1 cellular context compared by ENCODE assay signal in the genomic region with DNA sequence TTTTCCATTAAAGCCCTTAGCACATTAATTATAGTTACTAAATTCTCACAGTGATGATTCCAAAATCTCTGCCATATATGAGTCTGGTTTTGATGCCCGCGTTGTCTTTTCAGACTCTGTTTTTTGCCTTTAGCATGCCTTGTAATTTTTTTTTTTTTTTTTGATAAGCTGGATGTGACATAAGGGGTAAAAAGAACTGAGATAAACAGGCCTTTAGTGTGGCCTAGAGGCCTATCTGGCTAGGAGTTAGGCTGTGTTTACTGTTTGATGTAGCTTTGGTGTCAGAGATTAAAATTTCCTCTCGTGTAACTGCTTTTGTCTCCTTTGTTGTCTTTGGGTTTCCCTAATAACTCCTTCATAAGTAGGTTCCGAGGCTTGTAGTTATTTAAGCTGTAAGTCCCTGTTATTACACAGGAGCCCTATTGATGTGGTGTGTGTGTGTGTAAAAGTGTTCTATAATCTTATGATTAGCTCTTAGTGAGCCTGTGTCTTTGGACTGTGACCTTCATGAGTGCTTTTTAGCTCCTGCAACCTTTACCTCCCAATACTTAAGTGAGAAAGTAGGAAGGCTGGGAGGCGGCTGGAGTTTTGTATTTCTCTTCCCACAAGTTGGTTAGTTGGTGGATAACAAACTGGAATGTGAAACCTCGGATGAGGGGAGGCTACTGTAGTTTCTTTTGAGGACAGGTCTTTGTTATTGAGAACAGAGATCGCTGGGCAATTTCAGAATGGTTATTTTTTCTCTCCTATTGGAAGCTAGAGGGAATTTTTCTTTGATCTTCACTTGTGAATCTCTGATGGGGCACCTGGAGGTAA.
TF ChIP-seq lines count a peak whose summit lies in the region.

No MANE protein-coding gene starts in this region.

TF ChIP-seq in K562, 482 proteins besides CTCF, POLR2A, EP300 and RAD21 (continued from another document and continues in another):
- TF ChIP-seq, protein P1, sequence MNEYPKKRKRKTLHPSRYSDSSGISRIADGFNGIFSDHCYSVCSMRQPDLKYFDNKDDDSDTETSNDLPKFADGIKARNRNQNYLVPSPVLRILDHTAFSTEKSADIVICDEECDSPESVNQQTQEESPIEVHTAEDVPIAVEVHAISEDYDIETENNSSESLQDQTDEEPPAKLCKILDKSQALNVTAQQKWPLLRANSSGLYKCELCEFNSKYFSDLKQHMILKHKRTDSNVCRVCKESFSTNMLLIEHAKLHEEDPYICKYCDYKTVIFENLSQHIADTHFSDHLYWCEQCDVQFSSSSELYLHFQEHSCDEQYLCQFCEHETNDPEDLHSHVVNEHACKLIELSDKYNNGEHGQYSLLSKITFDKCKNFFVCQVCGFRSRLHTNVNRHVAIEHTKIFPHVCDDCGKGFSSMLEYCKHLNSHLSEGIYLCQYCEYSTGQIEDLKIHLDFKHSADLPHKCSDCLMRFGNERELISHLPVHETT (CRISPR knock-in tag; conservative IDR thresholded peaks at IDR 0.05 in 1 of 2, IDR thresholded peaks at IDR 0.05 in 1 of 2): no peak
- no peak for TF ChIP-seq ZZZ3 (IDR thresholded peaks at IDR 0.05)
- TF ChIP-seq TEAD4 (IDR thresholded peaks at IDR 0.05; ENCODE audit: low read length): 0 out of 2 replicates have a peak, but pooled peaks have one; percentile 22
- no peak for TF ChIP-seq TEAD4 (CRISPR knock-in tag; IDR thresholded peaks at IDR 0.05; ENCODE audit: borderline replicate concordance)
- TF ChIP-seq TAF9B (IDR thresholded peaks at IDR 0.05; ENCODE audit: partially characterized antibody): no peak
- no peak for TF ChIP-seq ZNF197 (CRISPR knock-in tag; IDR thresholded peaks at IDR 0.05; ENCODE audit: low read depth)
- TF ChIP-seq TBP (optimal IDR thresholded peaks at IDR 0.05; ENCODE audit: low read depth, low read length): no peak
- no peak for TF ChIP-seq ZNF143 (CRISPR knock-in tag; IDR thresholded peaks at IDR 0.05)
- TF ChIP-seq TCF3 (CRISPR knock-in tag; IDR thresholded peaks at IDR 0.05): peak; percentile 40; the same call in 1 of the 2 replicates
- TF ChIP-seq ELF4 (CRISPR knock-in tag; IDR thresholded peaks at IDR 0.05): no peak
- no peak for TF ChIP-seq OTX1 (CRISPR knock-in tag; IDR thresholded peaks at IDR 0.05)
- no peak for TF ChIP-seq MEF2A (IDR thresholded peaks at IDR 0.05; ENCODE audit: control insufficient read depth, low read depth, low read length)
- TF ChIP-seq, protein P2, sequence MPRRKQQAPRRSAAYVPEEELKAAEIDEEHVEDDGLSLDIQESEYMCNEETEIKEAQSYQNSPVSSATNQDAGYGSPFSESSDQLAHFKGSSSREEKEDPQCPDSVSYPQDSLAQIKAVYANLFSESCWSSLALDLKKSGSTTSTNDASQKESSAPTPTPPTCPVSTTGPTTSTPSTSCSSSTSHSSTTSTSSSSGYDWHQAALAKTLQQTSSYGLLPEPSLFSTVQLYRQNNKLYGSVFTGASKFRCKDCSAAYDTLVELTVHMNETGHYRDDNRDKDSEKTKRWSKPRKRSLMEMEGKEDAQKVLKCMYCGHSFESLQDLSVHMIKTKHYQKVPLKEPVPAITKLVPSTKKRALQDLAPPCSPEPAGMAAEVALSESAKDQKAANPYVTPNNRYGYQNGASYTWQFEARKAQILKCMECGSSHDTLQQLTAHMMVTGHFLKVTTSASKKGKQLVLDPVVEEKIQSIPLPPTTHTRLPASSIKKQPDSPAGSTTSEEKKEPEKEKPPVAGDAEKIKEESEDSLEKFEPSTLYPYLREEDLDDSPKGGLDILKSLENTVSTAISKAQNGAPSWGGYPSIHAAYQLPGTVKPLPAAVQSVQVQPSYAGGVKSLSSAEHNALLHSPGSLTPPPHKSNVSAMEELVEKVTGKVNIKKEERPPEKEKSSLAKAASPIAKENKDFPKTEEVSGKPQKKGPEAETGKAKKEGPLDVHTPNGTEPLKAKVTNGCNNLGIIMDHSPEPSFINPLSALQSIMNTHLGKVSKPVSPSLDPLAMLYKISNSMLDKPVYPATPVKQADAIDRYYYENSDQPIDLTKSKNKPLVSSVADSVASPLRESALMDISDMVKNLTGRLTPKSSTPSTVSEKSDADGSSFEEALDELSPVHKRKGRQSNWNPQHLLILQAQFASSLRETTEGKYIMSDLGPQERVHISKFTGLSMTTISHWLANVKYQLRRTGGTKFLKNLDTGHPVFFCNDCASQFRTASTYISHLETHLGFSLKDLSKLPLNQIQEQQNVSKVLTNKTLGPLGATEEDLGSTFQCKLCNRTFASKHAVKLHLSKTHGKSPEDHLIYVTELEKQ (CRISPR knock-in tag; IDR thresholded peaks at IDR 0.05): no peak
- TF ChIP-seq CBFA2T3 (IDR thresholded peaks at IDR 0.05): peak; percentile 72
- TF ChIP-seq DPF2 (IDR thresholded peaks at IDR 0.05): 0 out of 2 replicates have a peak, but pooled peaks have one; percentile 46
- peak; percentile 63 to 74 for TF ChIP-seq FOXK2 (conservative IDR thresholded peaks at IDR 0.05 in 1 of 2, IDR thresholded peaks at IDR 0.05 in 1 of 2; ENCODE audit: low read depth in 2 of 2)
- TF ChIP-seq SLC30A9 (CRISPR knock-in tag; IDR thresholded peaks at IDR 0.05): no peak
- TF ChIP-seq ZNF184 (CRISPR knock-in tag; IDR thresholded peaks at IDR 0.05): no peak
- no peak for TF ChIP-seq POU5F1 (IDR thresholded peaks at IDR 0.05; ENCODE audit: borderline replicate concordance, low read depth, low read length, partially characterized antibody)
- no peak for TF ChIP-seq NR2F6 (CRISPR knock-in tag; IDR thresholded peaks at IDR 0.05)
- TF ChIP-seq ZNF23 (CRISPR knock-in tag; IDR thresholded peaks at IDR 0.05): no peak
- no peak for TF ChIP-seq GATAD2A (IDR thresholded peaks at IDR 0.05)
- TF ChIP-seq CBX5 (IDR thresholded peaks at IDR 0.05; ENCODE audit: borderline replicate concordance, low read depth): no peak
- TF ChIP-seq, protein P3, sequence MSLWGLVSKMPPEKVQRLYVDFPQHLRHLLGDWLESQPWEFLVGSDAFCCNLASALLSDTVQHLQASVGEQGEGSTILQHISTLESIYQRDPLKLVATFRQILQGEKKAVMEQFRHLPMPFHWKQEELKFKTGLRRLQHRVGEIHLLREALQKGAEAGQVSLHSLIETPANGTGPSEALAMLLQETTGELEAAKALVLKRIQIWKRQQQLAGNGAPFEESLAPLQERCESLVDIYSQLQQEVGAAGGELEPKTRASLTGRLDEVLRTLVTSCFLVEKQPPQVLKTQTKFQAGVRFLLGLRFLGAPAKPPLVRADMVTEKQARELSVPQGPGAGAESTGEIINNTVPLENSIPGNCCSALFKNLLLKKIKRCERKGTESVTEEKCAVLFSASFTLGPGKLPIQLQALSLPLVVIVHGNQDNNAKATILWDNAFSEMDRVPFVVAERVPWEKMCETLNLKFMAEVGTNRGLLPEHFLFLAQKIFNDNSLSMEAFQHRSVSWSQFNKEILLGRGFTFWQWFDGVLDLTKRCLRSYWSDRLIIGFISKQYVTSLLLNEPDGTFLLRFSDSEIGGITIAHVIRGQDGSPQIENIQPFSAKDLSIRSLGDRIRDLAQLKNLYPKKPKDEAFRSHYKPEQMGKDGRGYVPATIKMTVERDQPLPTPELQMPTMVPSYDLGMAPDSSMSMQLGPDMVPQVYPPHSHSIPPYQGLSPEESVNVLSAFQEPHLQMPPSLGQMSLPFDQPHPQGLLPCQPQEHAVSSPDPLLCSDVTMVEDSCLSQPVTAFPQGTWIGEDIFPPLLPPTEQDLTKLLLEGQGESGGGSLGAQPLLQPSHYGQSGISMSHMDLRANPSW (CRISPR knock-in tag; IDR thresholded peaks at IDR 0.05): no peak
- TF ChIP-seq HEY1 (CRISPR knock-in tag; IDR thresholded peaks at IDR 0.05; ENCODE audit: borderline replicate concordance): no peak
- TF ChIP-seq, protein P4, sequence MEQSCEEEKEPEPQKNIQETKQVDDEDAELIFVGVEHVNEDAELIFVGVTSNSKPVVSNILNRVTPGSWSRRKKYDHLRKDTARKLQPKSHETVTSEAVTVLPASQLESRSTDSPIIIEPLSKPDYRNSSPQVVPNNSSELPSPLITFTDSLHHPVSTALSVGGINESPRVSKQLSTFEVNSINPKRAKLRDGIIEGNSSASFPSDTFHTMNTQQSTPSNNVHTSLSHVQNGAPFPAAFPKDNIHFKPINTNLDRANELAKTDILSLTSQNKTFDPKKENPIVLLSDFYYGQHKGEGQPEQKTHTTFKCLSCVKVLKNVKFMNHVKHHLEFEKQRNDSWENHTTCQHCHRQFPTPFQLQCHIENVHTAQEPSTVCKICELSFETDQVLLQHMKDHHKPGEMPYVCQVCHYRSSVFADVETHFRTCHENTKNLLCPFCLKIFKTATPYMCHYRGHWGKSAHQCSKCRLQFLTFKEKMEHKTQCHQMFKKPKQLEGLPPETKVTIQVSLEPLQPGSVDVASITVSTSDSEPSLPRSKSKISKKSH (CRISPR knock-in tag; IDR thresholded peaks at IDR 0.05): no peak
- TF ChIP-seq TRIM28 (IDR thresholded peaks at IDR 0.05): no peak
- TF ChIP-seq, protein P5, sequence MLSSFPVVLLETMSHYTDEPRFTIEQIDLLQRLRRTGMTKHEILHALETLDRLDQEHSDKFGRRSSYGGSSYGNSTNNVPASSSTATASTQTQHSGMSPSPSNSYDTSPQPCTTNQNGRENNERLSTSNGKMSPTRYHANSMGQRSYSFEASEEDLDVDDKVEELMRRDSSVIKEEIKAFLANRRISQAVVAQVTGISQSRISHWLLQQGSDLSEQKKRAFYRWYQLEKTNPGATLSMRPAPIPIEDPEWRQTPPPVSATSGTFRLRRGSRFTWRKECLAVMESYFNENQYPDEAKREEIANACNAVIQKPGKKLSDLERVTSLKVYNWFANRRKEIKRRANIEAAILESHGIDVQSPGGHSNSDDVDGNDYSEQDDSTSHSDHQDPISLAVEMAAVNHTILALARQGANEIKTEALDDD (IDR thresholded peaks at IDR 0.05): 0 out of 2 replicates have a peak, but pooled peaks have one; percentile 18
- TF ChIP-seq RHOXF2B (CRISPR knock-in tag; conservative IDR thresholded peaks at IDR 0.05): no peak
- no peak for TF ChIP-seq PHF8 (IDR thresholded peaks at IDR 0.05; ENCODE audit: borderline replicate concordance, low read length)
- no peak for TF ChIP-seq HNRNPUL1 (IDR thresholded peaks at IDR 0.05; ENCODE audit: low read length)
- TF ChIP-seq, protein P6, sequence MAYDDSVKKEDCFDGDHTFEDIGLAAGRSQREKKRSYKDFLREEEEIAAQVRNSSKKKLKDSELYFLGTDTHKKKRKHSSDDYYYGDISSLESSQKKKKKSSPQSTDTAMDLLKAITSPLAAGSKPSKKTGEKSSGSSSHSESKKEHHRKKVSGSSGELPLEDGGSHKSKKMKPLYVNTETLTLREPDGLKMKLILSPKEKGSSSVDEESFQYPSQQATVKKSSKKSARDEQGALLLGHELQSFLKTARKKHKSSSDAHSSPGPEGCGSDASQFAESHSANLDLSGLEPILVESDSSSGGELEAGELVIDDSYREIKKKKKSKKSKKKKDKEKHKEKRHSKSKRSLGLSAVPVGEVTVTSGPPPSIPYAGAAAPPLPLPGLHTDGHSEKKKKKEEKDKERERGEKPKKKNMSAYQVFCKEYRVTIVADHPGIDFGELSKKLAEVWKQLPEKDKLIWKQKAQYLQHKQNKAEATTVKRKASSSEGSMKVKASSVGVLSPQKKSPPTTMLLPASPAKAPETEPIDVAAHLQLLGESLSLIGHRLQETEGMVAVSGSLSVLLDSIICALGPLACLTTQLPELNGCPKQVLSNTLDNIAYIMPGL (CRISPR knock-in tag; IDR thresholded peaks at IDR 0.05): no peak
- TF ChIP-seq, protein P7, sequence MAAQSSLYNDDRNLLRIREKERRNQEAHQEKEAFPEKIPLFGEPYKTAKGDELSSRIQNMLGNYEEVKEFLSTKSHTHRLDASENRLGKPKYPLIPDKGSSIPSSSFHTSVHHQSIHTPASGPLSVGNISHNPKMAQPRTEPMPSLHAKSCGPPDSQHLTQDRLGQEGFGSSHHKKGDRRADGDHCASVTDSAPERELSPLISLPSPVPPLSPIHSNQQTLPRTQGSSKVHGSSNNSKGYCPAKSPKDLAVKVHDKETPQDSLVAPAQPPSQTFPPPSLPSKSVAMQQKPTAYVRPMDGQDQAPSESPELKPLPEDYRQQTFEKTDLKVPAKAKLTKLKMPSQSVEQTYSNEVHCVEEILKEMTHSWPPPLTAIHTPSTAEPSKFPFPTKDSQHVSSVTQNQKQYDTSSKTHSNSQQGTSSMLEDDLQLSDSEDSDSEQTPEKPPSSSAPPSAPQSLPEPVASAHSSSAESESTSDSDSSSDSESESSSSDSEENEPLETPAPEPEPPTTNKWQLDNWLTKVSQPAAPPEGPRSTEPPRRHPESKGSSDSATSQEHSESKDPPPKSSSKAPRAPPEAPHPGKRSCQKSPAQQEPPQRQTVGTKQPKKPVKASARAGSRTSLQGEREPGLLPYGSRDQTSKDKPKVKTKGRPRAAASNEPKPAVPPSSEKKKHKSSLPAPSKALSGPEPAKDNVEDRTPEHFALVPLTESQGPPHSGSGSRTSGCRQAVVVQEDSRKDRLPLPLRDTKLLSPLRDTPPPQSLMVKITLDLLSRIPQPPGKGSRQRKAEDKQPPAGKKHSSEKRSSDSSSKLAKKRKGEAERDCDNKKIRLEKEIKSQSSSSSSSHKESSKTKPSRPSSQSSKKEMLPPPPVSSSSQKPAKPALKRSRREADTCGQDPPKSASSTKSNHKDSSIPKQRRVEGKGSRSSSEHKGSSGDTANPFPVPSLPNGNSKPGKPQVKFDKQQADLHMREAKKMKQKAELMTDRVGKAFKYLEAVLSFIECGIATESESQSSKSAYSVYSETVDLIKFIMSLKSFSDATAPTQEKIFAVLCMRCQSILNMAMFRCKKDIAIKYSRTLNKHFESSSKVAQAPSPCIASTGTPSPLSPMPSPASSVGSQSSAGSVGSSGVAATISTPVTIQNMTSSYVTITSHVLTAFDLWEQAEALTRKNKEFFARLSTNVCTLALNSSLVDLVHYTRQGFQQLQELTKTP (IDR thresholded peaks at IDR 0.05; ENCODE audit: low read depth in 1 of 2, partially characterized antibody in 2 of 2): peak in 1 of 2 experiments; percentile 22
- TF ChIP-seq SOX6 (IDR thresholded peaks at IDR 0.05): 0 out of 2 replicates have a peak, but pooled peaks have one; percentile 18
- no peak for TF ChIP-seq FOS (IDR thresholded peaks at IDR 0.05; ENCODE audit: extremely low read depth, insufficient read length)
- TF ChIP-seq, protein P8, sequence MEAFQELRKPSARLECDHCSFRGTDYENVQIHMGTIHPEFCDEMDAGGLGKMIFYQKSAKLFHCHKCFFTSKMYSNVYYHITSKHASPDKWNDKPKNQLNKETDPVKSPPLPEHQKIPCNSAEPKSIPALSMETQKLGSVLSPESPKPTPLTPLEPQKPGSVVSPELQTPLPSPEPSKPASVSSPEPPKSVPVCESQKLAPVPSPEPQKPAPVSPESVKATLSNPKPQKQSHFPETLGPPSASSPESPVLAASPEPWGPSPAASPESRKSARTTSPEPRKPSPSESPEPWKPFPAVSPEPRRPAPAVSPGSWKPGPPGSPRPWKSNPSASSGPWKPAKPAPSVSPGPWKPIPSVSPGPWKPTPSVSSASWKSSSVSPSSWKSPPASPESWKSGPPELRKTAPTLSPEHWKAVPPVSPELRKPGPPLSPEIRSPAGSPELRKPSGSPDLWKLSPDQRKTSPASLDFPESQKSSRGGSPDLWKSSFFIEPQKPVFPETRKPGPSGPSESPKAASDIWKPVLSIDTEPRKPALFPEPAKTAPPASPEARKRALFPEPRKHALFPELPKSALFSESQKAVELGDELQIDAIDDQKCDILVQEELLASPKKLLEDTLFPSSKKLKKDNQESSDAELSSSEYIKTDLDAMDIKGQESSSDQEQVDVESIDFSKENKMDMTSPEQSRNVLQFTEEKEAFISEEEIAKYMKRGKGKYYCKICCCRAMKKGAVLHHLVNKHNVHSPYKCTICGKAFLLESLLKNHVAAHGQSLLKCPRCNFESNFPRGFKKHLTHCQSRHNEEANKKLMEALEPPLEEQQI (IDR thresholded peaks at IDR 0.05): no peak; the same call in 1 of the 2 replicates
- TF ChIP-seq SUPT5H (IDR thresholded peaks at IDR 0.05): no peak
- TF ChIP-seq PURB (CRISPR knock-in tag; IDR thresholded peaks at IDR 0.05; ENCODE audit: low read depth): no peak
- no peak for TF ChIP-seq DNMT1 (IDR thresholded peaks at IDR 0.05)
- TF ChIP-seq ARNT (IDR thresholded peaks at IDR 0.05): no peak
- no peak for TF ChIP-seq RCOR1 (IDR thresholded peaks at IDR 0.05; ENCODE audit: borderline replicate concordance in 1 of 2, low read depth in 2 of 2, low read length in 2 of 2)
- TF ChIP-seq ZKSCAN1 (IDR thresholded peaks at IDR 0.05; ENCODE audit: low read depth, low read length): no peak
- TF ChIP-seq RFX7 (CRISPR knock-in tag; IDR thresholded peaks at IDR 0.05): no peak
- TF ChIP-seq ADNP (tag; IDR thresholded peaks at IDR 0.05): no peak
